1 cellular context compared by ENCODE assay signal in genomic region chr4:87275311-87275710, GRCh38.
TF ChIP-seq lines count a peak whose summit lies in the region.

No MANE protein-coding gene starts in this region.

TF ChIP-seq in HepG2, 621 proteins besides CTCF, POLR2A, EP300 and RAD21:
- TF ChIP-seq FOXA3 (CRISPR knock-in tag; IDR thresholded peaks at IDR 0.05) (peak; percentile 27; the same call in 1 of the 2 replicates), SOX6 (IDR thresholded peaks at IDR 0.05) (no peak), SOX6 (CRISPR knock-in tag; IDR thresholded peaks at IDR 0.05) (peak; percentile 22; the same call in 1 of the 2 replicates), ZBTB10 (CRISPR knock-in tag; IDR thresholded peaks at IDR 0.05; ENCODE audit: borderline replicate concordance) (peak; percentile 77), HMGXB4 (CRISPR knock-in tag; IDR thresholded peaks at IDR 0.05; ENCODE audit: borderline replicate concordance in 1 of 2, low read depth in 1 of 2) (no peak), HHEX (CRISPR knock-in tag; IDR thresholded peaks at IDR 0.05) (0 out of 2 replicates have a peak, but pooled peaks have one; percentile 33), ZNF609 (CRISPR knock-in tag; IDR thresholded peaks at IDR 0.05; ENCODE audit: borderline replicate concordance) (peak; percentile 54; the same call in 1 of the 2 replicates)
